31 cellular contexts compared by ENCODE assay signal in the genomic region with DNA sequence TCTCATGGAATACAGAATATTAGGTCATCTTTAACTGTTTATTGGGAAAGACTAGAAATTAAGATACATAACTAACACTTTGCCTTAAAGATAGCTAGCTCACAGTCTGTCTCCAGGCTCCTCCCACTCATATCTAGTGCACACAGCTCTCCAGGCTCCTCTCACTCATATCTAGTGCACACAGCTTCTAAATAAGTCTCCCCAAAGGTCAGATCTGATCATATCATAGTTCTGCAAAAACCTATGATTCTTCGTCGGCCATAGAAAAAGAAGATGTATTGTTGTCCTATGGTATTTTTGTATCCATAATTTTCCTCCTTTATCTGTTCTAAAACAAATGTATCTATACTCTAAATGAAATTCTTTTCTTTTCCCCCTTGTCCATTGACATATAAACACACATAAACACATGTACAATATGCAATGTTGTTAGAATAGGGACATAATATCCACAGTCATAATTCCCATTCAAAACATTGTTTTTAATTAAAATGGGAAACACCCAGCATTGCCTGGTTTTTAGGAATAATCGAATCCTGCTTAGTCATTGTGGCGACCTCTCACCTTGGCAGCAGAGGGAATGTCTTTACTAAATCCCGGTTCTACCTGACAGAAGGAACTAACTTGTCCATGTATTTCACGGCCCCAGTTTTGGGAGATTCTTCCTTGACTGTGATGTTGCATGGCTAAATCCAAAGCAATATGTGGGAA.
DNase-seq lines count a peak whose midpoint lies in the region; TF ChIP-seq lines count a peak whose summit lies in the region.
"Had no signal": no experiment of that assay in that cellular context is flagged by ENCODE, and none has a peak within 500 bp of the region (broad histone marks: within the 10 kb centered on the region; RNA-seq: fewer than 3 reads in every experiment).

No MANE protein-coding gene starts in this region.

- H3K9ac ChIP-seq in HUES6 (ENCODE audit: low read length) (no peak overlapping the region), SU-DHL-6 (ENCODE audit: low read length) (no peak overlapping the region), iPS-18a (ENCODE audit: low read length) (no peak overlapping the region)
- H3K9ac ChIP-seq: parathyroid adenoma had no signal

- DNase-seq in CMK (ENCODE audit: low read depth) (peak; percentile 55), NCI-H146 (lab: John Stamatoyannopoulos, UW) (no peak), NCI-H128 (lab: John Stamatoyannopoulos, UW; ENCODE audit: unreplicated experiment) (no peak), NCI-H1930 (lab: John Stamatoyannopoulos, UW) (no peak), NCI-H82 (lab: John Stamatoyannopoulos, UW) (no peak)
- DNase-seq: ACHN; activated CD4-positive, alpha-beta T cell treated with anti-CD3 and anti-CD28 coated beads for 48 hours; activated effector memory CD4-positive, alpha-beta T cell treated with anti-CD3 and anti-CD28 coated beads, Interleukin-2, amount 50 U/mL, for 16 hours; activated naive CD8-positive, alpha-beta T cell treated with anti-CD3 and anti-CD28 coated beads, Interleukin-2, amount 10 ng/mL, durations not matched to agents 7 days and 5 days; activated T-cell treated with anti-CD3 and anti-CD28 coated beads, Interleukin-2, amount 50 U/mL, for 1 hour; BE2C; cortex of kidney; DND-41; effector memory CD8-positive, alpha-beta T cell; esophagus squamous epithelium; foreskin melanocyte; HFFc6; left cardiac atrium; NCI-H1417; NCI-H2107; NCI-H446 treated with DMSO at 0.1 percent for 48 hours; SJCRH30; small intestine; stimulated activated CD4-positive, alpha-beta T cell treated with anti-CD3 and anti-CD28 coated beads, Interleukin-1b, Interleukin-23, amount 100 ng/mL, for 48 hours; stimulated activated CD8-positive, alpha-beta memory T cell treated with anti-CD3 and anti-CD28 coated beads, Interleukin-4, amount 100 ng/mL, for 48 hours; stimulated activated naive CD8-positive, alpha-beta T cell treated with anti-CD3 and anti-CD28 coated beads, Interleukin-15, amount 100 ng/mL, for 72 hours had no signal

- no peaks in the 10 kb centered on the region for H3K27me3 ChIP-seq in HUES6 (ENCODE audit: control insufficient read depth, insufficient read depth, low read length)
- no peaks in the 10 kb centered on the region for H3K27me3 ChIP-seq in SU-DHL-6 (ENCODE audit: low read length)
- H3K27me3 ChIP-seq in iPS-18a (ENCODE audit: control insufficient read depth, insufficient read depth, low read length) = no peaks in the 10 kb centered on the region
- H3K27me3 ChIP-seq: ascending aorta, BE2C, esophagus squamous epithelium, SJCRH30 had no signal

- H3K4me3 ChIP-seq in HUES6 (ENCODE audit: low read depth, low read length) (peak overlapping the region; percentile 7; the same call in 1 of the 2 replicates), SU-DHL-6 (ENCODE audit: insufficient read depth, low read length, poor library complexity, severe bottlenecking) (no peak overlapping the region), iPS-18a (ENCODE audit: low read length) (no peak overlapping the region)
- H3K4me3 ChIP-seq: ascending aorta, esophagus squamous epithelium, SJCRH30 had no signal

- H4K20me1 ChIP-seq in SU-DHL-6 (ENCODE audit: low read depth, low read length) = no peaks in the 10 kb centered on the region

- no peaks in the 10 kb centered on the region for H3K9me2 ChIP-seq in SU-DHL-6 (replicated peaks; ENCODE audit: insufficient read depth, low read length)

- TF ChIP-seq CTCF in SU-DHL-6 (IDR thresholded peaks at IDR 0.05; ENCODE audit: insufficient read depth, low read length, poor library complexity, severe bottlenecking) = no peak

- H3K4me1 ChIP-seq in HUES6 (ENCODE audit: control insufficient read depth, insufficient read depth, low read length) = peaks cover 24% of the 10 kb centered on the region
- peaks cover 18% of the 10 kb centered on the region for H3K4me1 ChIP-seq in iPS-18a (ENCODE audit: control insufficient read depth, low read depth, low read length)
- H3K4me1 ChIP-seq: ascending aorta, esophagus squamous epithelium, parathyroid adenoma, SJCRH30 had no signal

- H3K36me3 ChIP-seq in HUES6 (ENCODE audit: control insufficient read depth, insufficient read depth, low read length) = peaks cover 7% of the 10 kb centered on the region; the same call in 1 of the 2 replicates
- H3K36me3 ChIP-seq in SU-DHL-6 (ENCODE audit: low read length) = no peaks in the 10 kb centered on the region
- H3K36me3 ChIP-seq in iPS-18a (ENCODE audit: control insufficient read depth, low read depth, low read length) = no peaks in the 10 kb centered on the region
- H3K36me3 ChIP-seq: ascending aorta, BE2C, esophagus squamous epithelium, SJCRH30 had no signal

- no peaks in the 10 kb centered on the region for H3K9me3 ChIP-seq in HUES6 (ENCODE audit: control insufficient read depth, insufficient read depth, low read depth, low read length)
- 0 out of 2 replicates have a peak, but pooled peaks cover 7% of the 10 kb centered on the region for H3K9me3 ChIP-seq in SU-DHL-6 (ENCODE audit: insufficient read depth, low read length)
- H3K9me3 ChIP-seq in iPS-18a (ENCODE audit: control insufficient read depth, low read depth, low read length) = no peaks in the 10 kb centered on the region
- H3K9me3 ChIP-seq: ascending aorta, BE2C, esophagus squamous epithelium, SJCRH30 had no signal

- no peak overlapping the region for H3K4me2 ChIP-seq in SU-DHL-6 (ENCODE audit: low read depth, low read length, poor library complexity, severe bottlenecking)

- H3K79me2 ChIP-seq in SU-DHL-6 (ENCODE audit: insufficient read depth, low read length) = no peaks in the 10 kb centered on the region
- H3K79me2 ChIP-seq: parathyroid adenoma had no signal

- H3F3A ChIP-seq in SU-DHL-6 (ENCODE audit: insufficient read depth) = no peaks in the 10 kb centered on the region

- peak overlapping the region; percentile 55; the same call in 1 of the 2 replicates for H3K27ac ChIP-seq in HUES6 (ENCODE audit: low read depth, low read length)
- H3K27ac ChIP-seq in SU-DHL-6 (ENCODE audit: low read depth, low read length) = no peak overlapping the region
- H3K27ac ChIP-seq in iPS-18a (ENCODE audit: low read length) = peak overlapping the region; percentile 64
- H3K27ac ChIP-seq: ascending aorta, esophagus squamous epithelium, parathyroid adenoma, SJCRH30 had no signal

- peak overlapping the region; percentile 57 for H2AFZ ChIP-seq in SU-DHL-6 (ENCODE audit: low read depth, low read length, severe bottlenecking)
- H2AFZ ChIP-seq: parathyroid adenoma had no signal
